In the genomic region with DNA sequence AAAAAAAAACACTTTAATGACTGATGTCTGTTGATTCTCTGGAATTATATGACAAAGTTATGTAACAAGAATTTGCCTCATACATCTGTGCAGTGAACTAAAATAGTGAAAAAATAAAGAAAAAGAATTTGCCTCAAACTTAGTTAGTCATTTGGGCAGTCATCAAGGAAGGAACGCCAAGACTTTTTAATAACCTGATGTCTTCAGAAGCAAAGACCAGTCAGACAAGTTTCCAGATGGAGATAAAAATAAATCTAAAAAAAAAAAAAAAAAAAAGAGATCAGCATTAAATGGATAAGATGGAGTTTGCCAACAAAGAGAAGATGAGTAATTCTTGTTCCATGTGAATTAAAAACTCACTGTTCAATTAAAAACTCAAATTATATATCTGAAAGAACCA, we compare ENCODE assay signal across 20 cellular contexts.
"Had no signal": no experiment of that assay in that cellular context is flagged by ENCODE, and none has a peak within 500 bp of the region (broad histone marks: within the 10 kb centered on the region; RNA-seq: fewer than 3 reads in every experiment).

No MANE protein-coding gene starts in this region.

- H3K4me1 ChIP-seq: lower lobe of right lung had no signal

- H3K9me3 Mint-ChIP-seq: activated CD4-positive, alpha-beta memory T cell treated with anti-CD3 and anti-CD28 coated beads for 36 hours; activated T-helper 2 cell treated with anti-CD3 and anti-CD28 coated beads, Interferon-gamma antibody, Interleukin-2, Interleukin-4, amounts not matched to agents 10 μg/mL and 5 μg/mL and 100 μg/mL, durations not matched to agents 14 hours and 24 hours and 36 hours; immature natural killer cell; T-cell had no signal

- H3K27me3 ChIP-seq: cardiac muscle cell, dorsolateral prefrontal cortex, esophagus squamous epithelium, stomach had no signal

- DNase-seq: activated CD4-positive, alpha-beta memory T cell treated with anti-CD3 and anti-CD28 coated beads for 36 hours; activated CD8-positive, alpha-beta memory T cell treated with anti-CD3 and anti-CD28 coated beads, Interleukin-2, amount 10 ng/mL, durations not matched to agents 7 days and 5 days; activated naive CD4-positive, alpha-beta T cell treated with anti-CD3 and anti-CD28 coated beads, Interleukin-2, amount 50 U/mL, for 16 hours; activated T-cell treated with anti-CD3 and anti-CD28 coated beads, Interleukin-2, amount 50 U/mL, for 1 hour; dorsolateral prefrontal cortex; esophagus squamous epithelium; head of caudate nucleus; immature natural killer cell; left colon; lower lobe of right lung; midbrain; stimulated activated CD4-positive, alpha-beta T cell treated with anti-CD3 and anti-CD28 coated beads, Interleukin-1b, Interleukin-23, amount 100 ng/mL, for 48 hours; stomach; T-cell; WERI-Rb-1 had no signal

- FAIRE-seq: urothelium cell line had no signal

- H3K9me3 ChIP-seq: esophagus squamous epithelium, lower lobe of right lung, stomach, thoracic aorta had no signal

- H3K27ac Mint-ChIP-seq: activated CD4-positive, alpha-beta memory T cell treated with anti-CD3 and anti-CD28 coated beads for 36 hours; activated CD8-positive, alpha-beta memory T cell treated with anti-CD3 and anti-CD28 coated beads, Interleukin-2, amount 10 ng/mL, durations not matched to agents 7 days and 5 days; activated T-helper 2 cell treated with anti-CD3 and anti-CD28 coated beads, Interferon-gamma antibody, Interleukin-2, Interleukin-4, amounts not matched to agents 10 μg/mL and 5 μg/mL and 100 μg/mL, durations not matched to agents 14 hours and 24 hours and 36 hours; immature natural killer cell; T-cell had no signal

- H3K4me3 Mint-ChIP-seq: activated CD4-positive, alpha-beta memory T cell treated with anti-CD3 and anti-CD28 coated beads for 36 hours; activated CD8-positive, alpha-beta memory T cell treated with anti-CD3 and anti-CD28 coated beads, Interleukin-2, amount 10 ng/mL, durations not matched to agents 7 days and 5 days; immature natural killer cell; T-cell had no signal

- H3K36me3 Mint-ChIP-seq: activated CD4-positive, alpha-beta memory T cell treated with anti-CD3 and anti-CD28 coated beads for 36 hours; activated CD8-positive, alpha-beta memory T cell treated with anti-CD3 and anti-CD28 coated beads, Interleukin-2, amount 10 ng/mL, durations not matched to agents 7 days and 5 days; immature natural killer cell; T-cell had no signal

- H3K4me3 ChIP-seq: cardiac muscle cell, dorsolateral prefrontal cortex, esophagus squamous epithelium, lower lobe of right lung, stomach, thoracic aorta had no signal

- H3K4me1 Mint-ChIP-seq: immature natural killer cell, T-cell had no signal

- ATAC-seq: activated CD8-positive, alpha-beta memory T cell treated with anti-CD3 and anti-CD28 coated beads, Interleukin-2, amount 10 ng/mL, durations not matched to agents 7 days and 5 days; left colon; lower lobe of right lung; sciatic nerve; T-cell had no signal

- H3K36me3 ChIP-seq: cardiac muscle cell, esophagus squamous epithelium, lower lobe of right lung, stomach, thoracic aorta, WERI-Rb-1 had no signal

- H3K27me3 Mint-ChIP-seq: activated CD4-positive, alpha-beta memory T cell treated with anti-CD3 and anti-CD28 coated beads for 36 hours; T-cell had no signal

- H3K27ac ChIP-seq: cardiac muscle cell, dorsolateral prefrontal cortex, lower lobe of right lung, stomach, thoracic aorta, WERI-Rb-1 had no signal
